Comparison of ENCODE assay signal across 29 cellular contexts in genomic region chr2:67671464-67672450, GRCh38.
DNase-seq lines count a peak whose midpoint lies in the region; ATAC-seq, FAIRE-seq and TF ChIP-seq lines count a peak whose summit lies in the region.
"Had no signal": no experiment of that assay in that cellular context is flagged by ENCODE, and none has a peak within 500 bp of the region (broad histone marks: within the 10 kb centered on the region; RNA-seq: fewer than 3 reads in every experiment).

No MANE protein-coding gene starts in this region.

- no peak for ATAC-seq in HepG2
- ATAC-seq in right lobe of liver: no peak
- ATAC-seq in HG02885 (IDR thresholded peaks at IDR 0.05; ENCODE audit: poor library complexity, unreplicated experiment): peak; percentile 91
- ATAC-seq in upper lobe of left lung (ENCODE audit: low FRiP score in 2 of 2): peak; percentile 8 to 48
- no peak for ATAC-seq in GM21737 (IDR thresholded peaks at IDR 0.05; ENCODE audit: unreplicated experiment)
- no peak for ATAC-seq in HG02763 (IDR thresholded peaks at IDR 0.05; ENCODE audit: unreplicated experiment)

- H3K9me3 ChIP-seq in HepG2 (ENCODE audit: low read length) (no peaks in the 10 kb centered on the region), right lobe of liver (no peaks in the 10 kb centered on the region), upper lobe of left lung (no peaks in the 10 kb centered on the region)
- H3K9me3 ChIP-seq: adrenal gland, breast epithelium had no signal

- intact Hi-C loops in HepG2 (cut with micrococcal nuclease; ENCODE audit: unreplicated experiment) (no loop called here), right lobe of liver (cut with DNase I) (no loop called here)

- no peaks in the 10 kb centered on the region for H4K20me1 ChIP-seq in HepG2 (ENCODE audit: insufficient read depth, low read length)

- no peak overlapping the region for H3K9ac ChIP-seq in HepG2 (ENCODE audit: insufficient read depth, low read depth, low read length)

- peaks cover 16% of the 10 kb centered on the region for H3K4me1 ChIP-seq in HepG2 (ENCODE audit: insufficient read depth, low read length)
- no peaks in the 10 kb centered on the region for H3K4me1 ChIP-seq in right lobe of liver
- no peaks in the 10 kb centered on the region for H3K4me1 ChIP-seq in upper lobe of left lung
- H3K4me1 ChIP-seq: breast epithelium had no signal

- no peaks in the 10 kb centered on the region for H3K79me2 ChIP-seq in HepG2 (ENCODE audit: insufficient read depth, low read length)

- H3K36me3 ChIP-seq in HepG2 (replicated peaks in 1 of 2; ENCODE audit: control insufficient read depth in 1 of 2, insufficient read depth in 2 of 2, low read length in 2 of 2) (no peaks in the 10 kb centered on the region), right lobe of liver (no peaks in the 10 kb centered on the region), bronchial epithelial cell (ENCODE audit: control insufficient read depth, insufficient read depth, low read length) (no peaks in the 10 kb centered on the region), upper lobe of left lung (no peaks in the 10 kb centered on the region)
- H3K36me3 ChIP-seq: adrenal gland, breast epithelium had no signal

- no peak for FAIRE-seq in HepG2 (lab: Jason Lieb, UNC)
- peak; percentile 99 for FAIRE-seq in bronchial epithelial cell (lab: Jason Lieb, UNC)
- FAIRE-seq: A204.1 had no signal

- peaks cover 4% of the 10 kb centered on the region for H3K4me1 Mint-ChIP-seq in mesothelial cell of epicardium

- 64% methylated on average over 10 of the region's 10 CpGs for WGBS in HepG2 (ENCODE audit: low lambda C conversion rate)
- WGBS in right lobe of liver (ENCODE audit: insufficient coverage, low coverage, low lambda C conversion rate, missing lambda C conversion rate): 75% methylated on average over 9 of the region's 10 CpGs
- 84 to 90% methylated on average over 10 of the region's 10 CpGs for WGBS in upper lobe of left lung, 2 donors

- H3K4me3 Mint-ChIP-seq in mesothelial cell of epicardium: no peak overlapping the region
- H3K4me3 Mint-ChIP-seq: dendritic cell treated with granulocyte-macrophage colony-stimulating factor and Interleukin-4, amounts not matched to agents 40 ng/mL and 50 ng/mL, for 4 days; HFFc6; natural killer cell treated with Interleukin-12 subunit alpha and Interleukin-12 subunit beta and Interleukin-15 and Interleukin-18, amount 100 ng/mL, for 72 hours had no signal

- no peaks in the 10 kb centered on the region for H3K36me3 Mint-ChIP-seq in mesothelial cell of epicardium
- H3K36me3 Mint-ChIP-seq: natural killer cell treated with Interleukin-12 subunit alpha and Interleukin-12 subunit beta and Interleukin-15 and Interleukin-18, amount 100 ng/mL, for 72 hours had no signal

- in situ Hi-C loops in HepG2 (cut with HindIII; ENCODE audit: extremely low pct_ligation_motif_present, low pct_unique_long_range_greater_than_20kb): no loop called here

- H3K9me3 Mint-ChIP-seq in mesothelial cell of epicardium: no peaks in the 10 kb centered on the region
- H3K9me3 Mint-ChIP-seq: dendritic cell treated with granulocyte-macrophage colony-stimulating factor and Interleukin-4, amounts not matched to agents 40 ng/mL and 50 ng/mL, for 4 days; HFFc6; natural killer cell treated with Interleukin-12 subunit alpha and Interleukin-12 subunit beta and Interleukin-15 and Interleukin-18, amount 100 ng/mL, for 72 hours had no signal

- H3K4me3 ChIP-seq in HepG2 (replicated peaks in 1 of 3; ENCODE audit: insufficient read depth in 1 of 3, low read depth in 2 of 3, low read length in 3 of 3): no peak overlapping the region
- H3K4me3 ChIP-seq in right lobe of liver: no peak overlapping the region
- no peak overlapping the region for H3K4me3 ChIP-seq in bronchial epithelial cell (ENCODE audit: low read depth, low read length)
- no peak overlapping the region for H3K4me3 ChIP-seq in upper lobe of left lung
- H3K4me3 ChIP-seq: adrenal gland, breast epithelium, smooth muscle cell had no signal

- H3K27ac ChIP-seq in HepG2 (ENCODE audit: extremely low read length, insufficient read depth, low read length): no peak overlapping the region
- no peak overlapping the region for H3K27ac ChIP-seq in right lobe of liver
- H3K27ac ChIP-seq in upper lobe of left lung: no peak overlapping the region
- H3K27ac ChIP-seq: adrenal gland, breast epithelium, C4-2B had no signal

- no peak for TF ChIP-seq EP300 in HepG2 (IDR thresholded peaks at IDR 0.05; ENCODE audit: low read depth in 2 of 2, low read length in 2 of 2)
- TF ChIP-seq EP300 in HepG2 (CRISPR knock-in tag; IDR thresholded peaks at IDR 0.05; ENCODE audit: borderline replicate concordance): no peak
- no peak for TF ChIP-seq EP300 in upper lobe of left lung (IDR thresholded peaks at IDR 0.05)

- H3K27ac Mint-ChIP-seq in mesothelial cell of epicardium: no peak overlapping the region
- H3K27ac Mint-ChIP-seq: dendritic cell treated with granulocyte-macrophage colony-stimulating factor and Interleukin-4, amounts not matched to agents 40 ng/mL and 50 ng/mL, for 4 days; HFFc6; natural killer cell treated with Interleukin-12 subunit alpha and Interleukin-12 subunit beta and Interleukin-15 and Interleukin-18, amount 100 ng/mL, for 72 hours had no signal

- H3K4me2 ChIP-seq in HepG2 (ENCODE audit: low read depth, low read length): no peak overlapping the region
- H3K4me2 ChIP-seq: smooth muscle cell had no signal

- CTCF ChIA-PET in HepG2 (lab: Yijun Ruan, JAX; ENCODE audit: low intra/inter-chr PET ratio, low total read pairs): no interaction called here

- no peak overlapping the region for H2AFZ ChIP-seq in HepG2 (ENCODE audit: low read length)

- no peak for DNase-seq in HepG2 (ENCODE audit: low spot score)
- DNase-seq in right lobe of liver: no peak
- DNase-seq in bronchial epithelial cell (ENCODE audit: low read depth): no peak
- DNase-seq in upper lobe of left lung: no peak
- DNase-seq in mesothelial cell of epicardium (ENCODE audit: low spot score in 2 of 2, unreplicated experiment in 2 of 2): no peak
- DNase-seq: activated CD4-positive, alpha-beta T cell treated with anti-CD3 and anti-CD28 coated beads for 48 hours; activated CD8-positive, alpha-beta memory T cell treated with anti-CD3 and anti-CD28 coated beads, Interleukin-2, amount 50 U/mL, for 4 hours; activated gamma-delta T cell; adrenal gland; DMS153; GF-D8; HFFc6; hypothalamus; islet precursor cell; mammary epithelial cell; NCI-H1417 treated with DMSO at 0.1 percent for 48 hours; NCI-H2171; NCI-H526 treated with DMSO at 0.1 percent for 48 hours; posterior cingulate gyrus; stimulated activated CD4-positive, alpha-beta T cell treated with anti-CD3 and anti-CD28 coated beads, Interleukin-4, amount 100 ng/mL, for 1 hour had no signal

- TF ChIP-seq CTCF in HepG2 (CRISPR knock-in tag; IDR thresholded peaks at IDR 0.05) (no peak), right lobe of liver (IDR thresholded peaks at IDR 0.05) (no peak), bronchial epithelial cell (IDR thresholded peaks at IDR 0.05; ENCODE audit: insufficient read depth, low read length, severe bottlenecking) (no peak), upper lobe of left lung (IDR thresholded peaks at IDR 0.05) (no peak), mesothelial cell of epicardium (IDR thresholded peaks at IDR 0.05; ENCODE audit: unreplicated experiment) (no peak)

- POLR2A ChIA-PET in HepG2 (lab: Yijun Ruan, JAX): no interaction called here

- no peaks in the 10 kb centered on the region for H3K27me3 Mint-ChIP-seq in mesothelial cell of epicardium (ENCODE audit: low read depth)
- H3K27me3 Mint-ChIP-seq: dendritic cell treated with granulocyte-macrophage colony-stimulating factor and Interleukin-4, amounts not matched to agents 40 ng/mL and 50 ng/mL, for 4 days; natural killer cell treated with Interleukin-12 subunit alpha and Interleukin-12 subunit beta and Interleukin-15 and Interleukin-18, amount 100 ng/mL, for 72 hours had no signal

- TF ChIP-seq POLR2A in HepG2 (IDR thresholded peaks at IDR 0.05; ENCODE audit: insufficient read depth in 1 of 2, low read depth in 2 of 2, low read length in 2 of 2) (no peak), right lobe of liver (IDR thresholded peaks at IDR 0.05) (no peak), upper lobe of left lung (IDR thresholded peaks at IDR 0.05) (no peak)

- TF ChIP-seq RAD21 in HepG2 (CRISPR knock-in tag; IDR thresholded peaks at IDR 0.05): no peak

- BruUV-seq in HepG2 (replicated peaks; lab: Mats Ljungman, UMichigan): no TSS peak

- H3K27me3 ChIP-seq in HepG2 (ENCODE audit: control insufficient read depth in 1 of 2, insufficient read depth in 2 of 2, low read length in 2 of 2): no peaks in the 10 kb centered on the region
- H3K27me3 ChIP-seq in right lobe of liver: no peaks in the 10 kb centered on the region
- no peaks in the 10 kb centered on the region for H3K27me3 ChIP-seq in bronchial epithelial cell (ENCODE audit: control insufficient read depth, insufficient read depth, low read length)
- no peaks in the 10 kb centered on the region for H3K27me3 ChIP-seq in upper lobe of left lung
- H3K27me3 ChIP-seq: adrenal gland, breast epithelium had no signal

TF ChIP-seq in HepG2, 621 proteins besides CTCF, POLR2A, EP300 and RAD21 (continues in another document):
- TF ChIP-seq TCF7L2 (IDR thresholded peaks at IDR 0.05; ENCODE audit: low read depth, low read length): no peak
- no peak for TF ChIP-seq SMAD1 (CRISPR knock-in tag; IDR thresholded peaks at IDR 0.05; ENCODE audit: borderline replicate concordance, low read depth)
- TF ChIP-seq PCBP1 (IDR thresholded peaks at IDR 0.05; ENCODE audit: borderline replicate concordance, low read depth, low read length): no peak
- TF ChIP-seq RAD51 (IDR thresholded peaks at IDR 0.05; ENCODE audit: borderline replicate concordance): peak; percentile 15; the same call in 1 of the 2 replicates
- no peak for TF ChIP-seq DMAP1 (CRISPR knock-in tag; IDR thresholded peaks at IDR 0.05)
- no peak for TF ChIP-seq ARNT2 (CRISPR knock-in tag; IDR thresholded peaks at IDR 0.05; ENCODE audit: low read depth)
- 0 out of 2 replicates have a peak, but pooled peaks have one; percentile 29 for TF ChIP-seq ZNF550 (CRISPR knock-in tag; IDR thresholded peaks at IDR 0.05; ENCODE audit: borderline replicate concordance)
- TF ChIP-seq GFI1 (CRISPR knock-in tag; IDR thresholded peaks at IDR 0.05; ENCODE audit: borderline replicate concordance): no peak
- peak; percentile 56 for TF ChIP-seq NONO (IDR thresholded peaks at IDR 0.05)
- TF ChIP-seq NONO (CRISPR knock-in tag; conservative IDR thresholded peaks at IDR 0.05): no peak
- TF ChIP-seq JUNB (CRISPR knock-in tag; IDR thresholded peaks at IDR 0.05; ENCODE audit: borderline replicate concordance): 0 out of 2 replicates have a peak, but pooled peaks have one; percentile 27
- no peak for TF ChIP-seq ZFP82 (CRISPR knock-in tag; IDR thresholded peaks at IDR 0.05; ENCODE audit: borderline replicate concordance)
- no peak for TF ChIP-seq GABPA (IDR thresholded peaks at IDR 0.05; ENCODE audit: low read depth, low read length)
- no peak for TF ChIP-seq GABPA (CRISPR knock-in tag; IDR thresholded peaks at IDR 0.05; ENCODE audit: low read depth)

Comparison
In these comparisons a context has a peak if more than half of its experiments do, and no peak if none do; other contexts are left out.
1. ATAC-seq: peak in HG02885 (single experiment) and upper lobe of left lung (2 of 2); none in HepG2 (single experiment), right lobe of liver (0 of 4), GM21737 (single experiment) and HG02763 (single experiment).